Comparison of ENCODE assay signal across 8 cellular contexts in the genomic region with DNA sequence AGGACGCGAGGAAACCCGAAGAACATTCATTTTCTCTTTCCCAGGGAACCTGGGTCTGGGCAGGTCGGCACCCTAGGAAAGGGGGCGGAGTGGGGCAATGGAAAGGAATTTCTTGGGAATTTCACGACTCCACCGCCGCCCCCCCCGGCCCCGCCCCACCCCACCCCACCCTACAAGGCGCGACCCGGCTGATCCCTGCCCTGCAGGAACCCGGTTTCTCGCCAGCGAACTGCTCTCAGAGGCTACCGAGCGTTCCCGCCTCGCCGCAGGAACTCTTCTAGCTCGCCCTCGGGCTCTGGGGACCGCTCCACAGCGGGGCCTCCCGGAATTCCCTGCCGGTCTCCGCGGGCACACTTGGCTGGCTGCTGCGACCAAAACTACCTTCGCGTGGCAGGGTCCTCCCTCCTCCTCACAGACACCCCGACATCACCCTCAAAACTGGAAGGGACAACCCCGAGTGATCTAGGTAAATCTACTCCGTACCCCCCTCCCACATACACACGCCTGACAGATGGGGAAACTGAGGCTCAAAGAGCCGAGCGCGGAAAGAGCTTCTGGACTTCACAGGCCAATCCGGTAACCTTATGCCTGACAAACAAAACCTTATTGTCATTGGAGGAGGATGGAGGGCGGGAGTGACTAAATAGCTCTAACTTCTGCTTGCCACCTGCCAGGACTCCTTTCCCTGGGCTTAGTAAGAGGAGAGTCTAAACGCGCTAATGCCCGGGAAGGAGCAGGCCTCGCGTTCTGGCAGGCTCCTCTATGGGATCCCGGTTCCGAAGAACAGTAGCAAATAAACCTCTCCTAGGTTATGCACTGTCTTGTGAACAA. TPM values are rescaled to one million over a fixed set of nuclear protein-coding genes. Genes with fewer than 3 reads are reported as not detected.
A peak's percentile ranks its signal among the peaks of the same experiment; 100 is the strongest.
DNase-seq lines count a peak whose midpoint lies in the region; ATAC-seq and TF ChIP-seq lines count a peak whose summit lies in the region.

No MANE protein-coding gene starts in this region.

- H3K4me1 Mint-ChIP-seq in nephron, result peaks cover 51% of the 10 kb centered on the region

- TF ChIP-seq CTCF in esophagus squamous epithelium (IDR thresholded peaks at IDR 0.05) (no peak), nephron (IDR thresholded peaks at IDR 0.05; ENCODE audit: unreplicated experiment in 3 of 3) (no peak)

- H3K4me3 ChIP-seq in HUES48 (ENCODE audit: low read depth, low read length) (peak overlapping the region; percentile 87), esophagus squamous epithelium (peak overlapping the region; percentile 73 to 93 (median 80))

- peaks cover 21% of the 10 kb centered on the region for H3K4me1 ChIP-seq in HUES48 (ENCODE audit: control insufficient read depth, insufficient read depth, low read length)
- peaks cover 21 to 62% (median 29%) of the 10 kb centered on the region in 3 donors for H3K4me1 ChIP-seq in esophagus squamous epithelium

- peaks cover 14% of the 10 kb centered on the region for H3K36me3 ChIP-seq in HUES48 (ENCODE audit: control insufficient read depth, insufficient read depth, low read length)
- H3K36me3 ChIP-seq in esophagus squamous epithelium, result no peaks in the 10 kb centered on the region

- no peak for ATAC-seq in GM21529 (IDR thresholded peaks at IDR 0.05; ENCODE audit: unreplicated experiment)

- H3K4me3 Mint-ChIP-seq in nephron, result peak overlapping the region; percentile 95 to 96 (median 95)

- H3K9me3 ChIP-seq in HUES48 (ENCODE audit: control insufficient read depth, insufficient read depth, low read length) (no peaks in the 10 kb centered on the region), esophagus squamous epithelium (no peaks in the 10 kb centered on the region)

- 15 to 43% methylated on average over 7 to 10 of the region's 48 CpGs for WGBS in esophagus squamous epithelium, 2 donors

- H3K27ac Mint-ChIP-seq in nephron, result peak overlapping the region in 2 of 3 experiments; percentile 46 to 77

- TF ChIP-seq POLR2A in esophagus squamous epithelium (IDR thresholded peaks at IDR 0.05), result no peak

- H3K9ac ChIP-seq in HUES48 (ENCODE audit: low read depth, low read length), result peak overlapping the region; percentile 64

- H3K36me3 Mint-ChIP-seq in nephron (ENCODE audit: low read depth), result peaks cover 10% of the 10 kb centered on the region

- H3K27me3 Mint-ChIP-seq in nephron (ENCODE audit: low read depth), result peaks cover 4% of the 10 kb centered on the region

- no peaks in the 10 kb centered on the region for H3K27me3 ChIP-seq in HUES48 (ENCODE audit: control insufficient read depth, insufficient read depth, low read length)
- no peaks in the 10 kb centered on the region for H3K27me3 ChIP-seq in esophagus squamous epithelium

- DNase-seq in CD1c-positive myeloid dendritic cell (ENCODE audit: extremely low spot score) (peak; percentile 34), SW480 (ENCODE audit: low spot score) (peak; percentile 87), esophagus squamous epithelium (lab: John Stamatoyannopoulos, UW) (no peak), HPDE6-E6E7 (ENCODE audit: extremely low spot score) (no peak)
- no peak for DNase-seq in central memory CD4-positive, alpha-beta T cell

- intact Hi-C loops in esophagus squamous epithelium (cut with DNase I), result loop anchor here (5.0 to 10.0 kb wide), 2 partner anchors 38 to 65 kb away; no protein-coding TSS in a partner anchor

- no peaks in the 10 kb centered on the region for H3K9me3 Mint-ChIP-seq in nephron

- H3K27ac ChIP-seq in HUES48 (ENCODE audit: low read depth, low read length) (peak overlapping the region; percentile 97), esophagus squamous epithelium (peak overlapping the region; percentile 90 to 97 (median 97))

RNA-seq across cellular contexts. Expression of a gene that starts 0.8 kb away (rescaled TPM):
- 100 to 1,000 TPM; 118 to 145 (median 131) TPM for total RNA-seq in esophagus squamous epithelium

Comparison
In these comparisons a context has a peak if more than half of its experiments do, and no peak if none do; other contexts are left out.
1. DNase-seq: peak in CD1c-positive myeloid dendritic cell (single experiment) and SW480 (single experiment); none in esophagus squamous epithelium (single experiment), HPDE6-E6E7 (single experiment) and central memory CD4-positive, alpha-beta T cell (single experiment).